ENCODE assay signal across 11 cellular contexts in genomic region chr11:13964771-13965074, GRCh38. TPM values are rescaled to one million over a fixed set of nuclear protein-coding genes. Genes with fewer than 3 reads are reported as not detected.
DNase-seq lines count a peak whose midpoint lies in the region; ATAC-seq and TF ChIP-seq lines count a peak whose summit lies in the region.
"Had no signal": no experiment of that assay in that cellular context is flagged by ENCODE, and none has a peak within 500 bp of the region (broad histone marks: within the 10 kb centered on the region; RNA-seq: fewer than 3 reads in every experiment).

No MANE protein-coding gene starts in this region.

- H3K27me3 ChIP-seq in HUES64 (ENCODE audit: insufficient read depth, low read length), result peaks cover 71% of the 10 kb centered on the region
- H3K27me3 ChIP-seq in colonic mucosa, result no peaks in the 10 kb centered on the region
- no peaks in the 10 kb centered on the region for H3K27me3 ChIP-seq in lung (ENCODE audit: control insufficient read depth, insufficient read depth)
- peaks cover 60% of the 10 kb centered on the region for H3K27me3 ChIP-seq in suprapubic skin

- 13% methylated on average over 7 of the region's 7 CpGs for WGBS in HUES64
- 27 to 29% methylated on average over 7 of the region's 7 CpGs for WGBS in lung, 2 donors
- WGBS in suprapubic skin, result 34% methylated on average over 7 of the region's 7 CpGs

- no peak for TF ChIP-seq EP300 in suprapubic skin (IDR thresholded peaks at IDR 0.05)

- DNase-seq in colonic mucosa, result no peak
- DNase-seq in lung (ENCODE audit: low spot score), result no peak
- DNase-seq in suprapubic skin (ENCODE audit: low spot score in 2 of 2), result no peak
- no peak for DNase-seq in NCI-H524 (lab: John Stamatoyannopoulos, UW)
- no peak for DNase-seq in cerebellar nuclear complex (lab: John Stamatoyannopoulos, UW)
- no peak for DNase-seq in NCI-H2081 treated with DMSO at 0.1 percent for 48 hours (lab: John Stamatoyannopoulos, UW)
- DNase-seq: activated naive CD8-positive, alpha-beta T cell treated with anti-CD3 and anti-CD28 coated beads, Interleukin-2, amount 10 ng/mL, durations not matched to agents 7 days and 5 days; naive B cell; stimulated activated CD4-positive, alpha-beta T cell treated with anti-CD3 and anti-CD28 coated beads, Interleukin-12 subunit alpha, Interleukin-12 subunit beta, amount 100 ng/mL, for 4 hours; T-helper 2 cell had no signal

- TF ChIP-seq POLR2A in suprapubic skin (IDR thresholded peaks at IDR 0.05), result no peak

- no peak for ATAC-seq in lung (ENCODE audit: insufficient read depth, low FRiP score)

- H3K36me3 ChIP-seq in HUES64 (ENCODE audit: insufficient read depth, low read length) (no peaks in the 10 kb centered on the region), colonic mucosa (no peaks in the 10 kb centered on the region), lung (ENCODE audit: control insufficient read depth in 2 of 2, insufficient read depth in 2 of 2, low read length in 2 of 2) (no peaks in the 10 kb centered on the region), suprapubic skin (no peaks in the 10 kb centered on the region)

- TF ChIP-seq CTCF in colonic mucosa (IDR thresholded peaks at IDR 0.05) (no peak), lung (IDR thresholded peaks at IDR 0.05; ENCODE audit: control extremely low read depth, extremely low read depth) (no peak), suprapubic skin (IDR thresholded peaks at IDR 0.05) (peak in 1 of 2 donors; percentile 2)

- H3K4me3 ChIP-seq in HUES64 (ENCODE audit: low read length) (peak overlapping the region; percentile 55), colonic mucosa (peak overlapping the region; percentile 56), lung (peak overlapping the region; percentile 0), suprapubic skin (peak overlapping the region; percentile 49)

- H3K9ac ChIP-seq in HUES64 (ENCODE audit: low read depth, low read length) (no peak overlapping the region), colonic mucosa (ENCODE audit: low read depth in 2 of 2, low read length in 2 of 2) (peak overlapping the region; percentile 49 to 82)

- H3K4me1 ChIP-seq in HUES64 (ENCODE audit: insufficient read depth, low read length) (peaks cover 42% of the 10 kb centered on the region), colonic mucosa (peaks cover 6% of the 10 kb centered on the region), lung (ENCODE audit: control insufficient read depth in 2 of 2, insufficient read depth in 2 of 2, low read length in 2 of 2) (peaks cover 0 to 10% of the 10 kb centered on the region in 2 donors), suprapubic skin (peaks cover 28% of the 10 kb centered on the region)

- H3K27ac ChIP-seq in HUES64 (ENCODE audit: low read depth, low read length) (no peak overlapping the region), colonic mucosa (peak overlapping the region; percentile 76), lung (ENCODE audit: low read depth in 1 of 2, low read length in 1 of 2) (no peak overlapping the region), suprapubic skin (no peak overlapping the region)

- H3K9me3 ChIP-seq in HUES64 (ENCODE audit: insufficient read depth, low read depth, low read length) (no peaks in the 10 kb centered on the region), colonic mucosa (no peaks in the 10 kb centered on the region), lung (ENCODE audit: control insufficient read depth in 2 of 2, insufficient read depth in 1 of 2, low read length in 1 of 2) (peaks cover 0 to 3% of the 10 kb centered on the region in 2 donors), suprapubic skin (no peaks in the 10 kb centered on the region)

- intact Hi-C loops in colonic mucosa (cut with DNase I), result no loop called here

RNA-seq across cellular contexts. Expression of gene SPON1, which starts 2.2 kb away (rescaled TPM):
- 4.4 TPM for polyA plus RNA-seq in HUES64 (2013, experiment 1 of 2)
- 6.5 TPM for polyA plus RNA-seq in HUES64 (2013, experiment 2 of 2)
- total RNA-seq in colonic mucosa (10 to 100 TPM; 91.4 to 93.9 TPM), lung (10 to 100 TPM; 91.1 to 98.6 TPM), suprapubic skin (10 to 100 TPM in 3 of 4 donors, 1 to 10 TPM in 1; 8.0 to 16.1 (median 11.3) TPM)
- polyA plus RNA-seq in lung, result 10 to 100 TPM in 1 of 2 donors, 1 to 10 TPM in 1; 8.4 to 28.6 TPM

Comparison
In these comparisons a context has a peak if more than half of its experiments do, and no peak if none do; other contexts are left out.
1. H3K4me3 ChIP-seq: peak in every context shown above with its lines; median percentile 56 in colonic mucosa; 55 in HUES64; 49 in suprapubic skin; 0 in lung.
2. RNA of gene SPON1, which starts 2.2 kb away (total RNA-seq): 91.1 to 98.6 TPM in lung and 91.4 to 93.9 TPM in colonic mucosa; 8.0 to 16.1 TPM in suprapubic skin; every median in the first group is over 4 times any median in the second.